Comparison of ENCODE assay signal across 1 cellular context in genomic region chr3:143295201-143296080, GRCh38.
TF ChIP-seq lines count a peak whose summit lies in the region.

No MANE protein-coding gene starts in this region.

TF ChIP-seq in SK-N-SH, 30 proteins besides CTCF, POLR2A, EP300 and RAD21 (continued from another document):
- TF ChIP-seq NFIC (IDR thresholded peaks at IDR 0.05; ENCODE audit: borderline replicate concordance): no peak
- no peak for TF ChIP-seq RCOR1 (IDR thresholded peaks at IDR 0.05; ENCODE audit: low read length)
- TF ChIP-seq SMC3 (IDR thresholded peaks at IDR 0.05; ENCODE audit: low read depth, low read length): no peak
- no peak for TF ChIP-seq POLR2AphosphoS5 (IDR thresholded peaks at IDR 0.05; ENCODE audit: low read depth, low read length)
- no peak for TF ChIP-seq USF2 (IDR thresholded peaks at IDR 0.05; ENCODE audit: borderline replicate concordance, low read depth, low read length)
